In genomic region chrX:10158279-10158939, GRCh38 we compare ENCODE assay signal across 8 cellular contexts. TPM values are rescaled to one million over a fixed set of nuclear protein-coding genes. Genes with fewer than 3 reads are reported as not detected.
DNase-seq lines count a peak whose midpoint lies in the region; ATAC-seq, FAIRE-seq and TF ChIP-seq lines count a peak whose summit lies in the region.

No MANE protein-coding gene starts in this region.

- intact Hi-C loops in endothelial cell of umbilical vein (cut with micrococcal nuclease) = loop anchor here (5.0 kb wide), 1 partner anchor 146 kb away; no protein-coding TSS in a partner anchor

- no peak for TF ChIP-seq CTCF in endothelial cell of umbilical vein (IDR thresholded peaks at IDR 0.05; ENCODE audit: extremely low read depth in 1 of 2, insufficient read depth in 1 of 2, low read depth in 1 of 2, low read length in 2 of 2)

- H3K36me3 ChIP-seq in endothelial cell of umbilical vein (ENCODE audit: control insufficient read depth in 2 of 2, extremely low read depth in 1 of 2, insufficient read depth in 2 of 2, low read length in 2 of 2) = no peaks in the 10 kb centered on the region

- peaks cover 3% of the 10 kb centered on the region for H3K79me2 ChIP-seq in endothelial cell of umbilical vein (ENCODE audit: control insufficient read depth, insufficient read depth, low read length)

- H3K27ac ChIP-seq in endothelial cell of umbilical vein (ENCODE audit: insufficient read depth, low read depth, low read length) = peak overlapping the region; percentile 95

- dilution Hi-C loops in endothelial cell of umbilical vein (cut with MboI; ENCODE audit: extremely low pct_ligation_motif_present, low sequenced_read_pairs) = no loop called here

- peaks cover 9% of the 10 kb centered on the region for H3K4me1 ChIP-seq in endothelial cell of umbilical vein (ENCODE audit: control insufficient read depth, extremely low read depth, insufficient read depth, low read length)

- no peak for ATAC-seq in GM21737 (IDR thresholded peaks at IDR 0.05; ENCODE audit: unreplicated experiment)

- H3K9me1 ChIP-seq in endothelial cell of umbilical vein (replicated peaks; ENCODE audit: control insufficient read depth, extremely low read depth, insufficient read depth, low read length) = no peaks in the 10 kb centered on the region

- FAIRE-seq in endothelial cell of umbilical vein (lab: Jason Lieb, UNC) = peak; percentile 12

- no peaks in the 10 kb centered on the region for H3K27me3 ChIP-seq in endothelial cell of umbilical vein (ENCODE audit: control insufficient read depth in 2 of 2, insufficient read depth in 2 of 2, low read length in 2 of 2)

- CTCF ChIA-PET in endothelial cell of umbilical vein (lab: Charles Lee) = no interaction called here

- H3K9me3 ChIP-seq in endothelial cell of umbilical vein (replicated peaks; ENCODE audit: control insufficient read depth, insufficient read depth, low read length) = no peaks in the 10 kb centered on the region

- H3K4me3 ChIP-seq in endothelial cell of umbilical vein (replicated peaks in 1 of 3; ENCODE audit: insufficient read depth in 1 of 3, low read depth in 1 of 3, low read length in 3 of 3) = peak overlapping the region; percentile 37 to 91 (median 43)

- H3K9ac ChIP-seq in endothelial cell of umbilical vein (replicated peaks; ENCODE audit: extremely low read depth, insufficient read depth, low read length) = peak overlapping the region; percentile 98

- TF ChIP-seq POLR2A in endothelial cell of umbilical vein (IDR thresholded peaks at IDR 0.05; ENCODE audit: low read depth, low read length) = no peak

- H2AFZ ChIP-seq in endothelial cell of umbilical vein (ENCODE audit: low read depth, low read length) = no peak overlapping the region

- peak overlapping the region; percentile 97 for H3K4me2 ChIP-seq in endothelial cell of umbilical vein (ENCODE audit: insufficient read depth, low read length)

- peak; percentile 10 for DNase-seq in stimulated activated CD4-positive, alpha-beta T cell treated with anti-CD3 and anti-CD28 coated beads, Interleukin-4, amount 100 ng/mL, for 1 hour
- DNase-seq in stimulated activated CD4-positive, alpha-beta T cell treated with anti-CD3 and anti-CD28 coated beads, Interleukin-4, amount 100 ng/mL, for 4 hours = no peak
- DNase-seq in NCI-H526 treated with DMSO at 0.1 percent for 48 hours (lab: John Stamatoyannopoulos, UW) (peak; percentile 48), endothelial cell of umbilical vein (ENCODE audit: low read depth, low spot score) (peak; percentile 37), occipital lobe (lab: John Stamatoyannopoulos, UW) (peak; percentile 17), RKO (ENCODE audit: low spot score) (no peak)
- DNase-seq in effector CD8-positive, alpha-beta T cell (lab: John Stamatoyannopoulos, UW) = no peak

- BruUV-seq in endothelial cell of umbilical vein (replicated peaks; lab: Mats Ljungman, UMichigan) = no TSS peak

- no peaks in the 10 kb centered on the region for H4K20me1 ChIP-seq in endothelial cell of umbilical vein (replicated peaks; ENCODE audit: control insufficient read depth, extremely low read depth, insufficient read depth, low read length)

- POLR2A ChIA-PET in endothelial cell of umbilical vein (lab: Charles Lee) = no interaction called here

TF ChIP-seq in endothelial cell of umbilical vein, 7 proteins besides CTCF, POLR2A, EP300 and RAD21:
- TF ChIP-seq MAX (IDR thresholded peaks at IDR 0.05; ENCODE audit: insufficient read depth, insufficient read length) (peak; percentile 28), FOS (IDR thresholded peaks at IDR 0.05; ENCODE audit: borderline replicate concordance, insufficient read depth, low read length) (no peak)

RNA-seq across cellular contexts. Expression of gene CLCN4, which starts 1.6 kb away (rescaled TPM):
- 17.0 and 19.8 TPM in 2 replicates for total RNA-seq in endothelial cell of umbilical vein
- 7.2 and 7.6 TPM in 2 replicates for polyA plus RNA-seq in endothelial cell of umbilical vein
- polyA plus RNA-seq in endothelial cell of umbilical vein (2011; cell fraction: cytosol; rRNA removed) = 8.2 and 10.7 TPM in 2 replicates
- 9.7 and 13.5 TPM in 2 replicates for polyA plus RNA-seq in endothelial cell of umbilical vein (2011; cell fraction: nucleus; rRNA removed)
- polyA plus RNA-seq in endothelial cell of umbilical vein (2012) = 9.4 and 10.3 TPM in 2 replicates
- 26.1 and 30.0 TPM in 2 replicates for polyA minus RNA-seq in endothelial cell of umbilical vein
- 0.41 TPM for polyA minus RNA-seq in endothelial cell of umbilical vein (2011; cell fraction: cytosol; rRNA and poly(A)+ RNA removed)
- polyA minus RNA-seq in endothelial cell of umbilical vein (2011; cell fraction: nucleus; rRNA and poly(A)+ RNA removed) = 8.1 and 11.1 TPM in 2 replicates
- total RNA-seq in occipital lobe = 68.6 TPM

Comparison
In these comparisons a context has a peak if more than half of its experiments do, and no peak if none do; other contexts are left out.
1. DNase-seq: peak in stimulated activated CD4-positive, alpha-beta T cell treated with anti-CD3 and anti-CD28 coated beads, Interleukin-4, amount 100 ng/mL, for 1 hour (single experiment), NCI-H526 treated with DMSO at 0.1 percent for 48 hours (single experiment), endothelial cell of umbilical vein (single experiment) and occipital lobe (single experiment); none in stimulated activated CD4-positive, alpha-beta T cell treated with anti-CD3 and anti-CD28 coated beads, Interleukin-4, amount 100 ng/mL, for 4 hours (0 of 2), effector CD8-positive, alpha-beta T cell (single experiment) and RKO (single experiment).